8 cellular contexts compared by ENCODE assay signal in the genomic region with DNA sequence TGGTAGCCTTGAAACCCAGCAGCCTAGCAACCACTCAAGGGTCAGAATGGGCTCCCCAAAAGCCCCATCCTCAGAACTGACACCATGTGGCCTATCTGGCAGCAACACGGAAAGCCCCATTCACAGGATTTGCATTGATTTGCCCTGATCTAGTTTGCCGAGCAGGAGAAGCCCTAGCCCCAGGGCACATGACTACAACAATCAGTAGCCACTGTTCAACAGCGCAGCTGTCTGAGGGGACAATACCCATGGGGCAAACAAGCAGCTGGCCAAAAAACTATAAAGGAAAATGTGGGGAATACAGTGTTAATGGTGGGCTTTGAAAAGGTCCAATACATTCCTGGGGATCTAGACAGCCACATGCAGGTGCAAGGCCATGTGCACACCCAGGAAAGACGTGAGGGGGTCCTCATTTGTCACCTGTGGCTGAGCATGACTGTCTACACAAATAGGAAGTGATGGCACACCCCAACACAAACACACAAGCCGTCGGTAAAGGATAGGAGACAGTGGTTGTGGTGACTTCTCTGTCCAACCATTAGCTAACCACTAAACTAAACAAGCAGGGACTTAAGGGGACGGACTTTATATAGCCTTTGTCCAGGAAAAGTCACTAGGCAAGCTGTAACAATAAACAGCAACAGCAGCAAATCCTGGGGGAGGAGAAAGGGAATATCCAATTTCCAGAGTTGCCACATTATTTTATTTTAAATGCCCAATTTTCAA.
DNase-seq lines count a peak whose midpoint lies in the region; ATAC-seq and TF ChIP-seq lines count a peak whose summit lies in the region.

No MANE protein-coding gene starts in this region.

- no peaks in the 10 kb centered on the region for H3F3A ChIP-seq in OCI-LY1 (ENCODE audit: insufficient read depth, low read length)

- H3K4me3 Mint-ChIP-seq in activated CD4-positive, alpha-beta T cell treated with anti-CD3 and anti-CD28 coated beads, Interleukin-2, amount 10 ng/mL, durations not matched to agents 7 days and 5 days: no peak overlapping the region

- H3K36me3 ChIP-seq in OCI-LY1 (ENCODE audit: insufficient read depth, low read length) (peaks cover 31% of the 10 kb centered on the region), gastrocnemius medialis (peaks cover 3 to 50% of the 10 kb centered on the region in 2 donors), thyroid gland (peaks cover 33 to 36% of the 10 kb centered on the region in 2 donors)

- H3K27ac ChIP-seq in OCI-LY1 (ENCODE audit: low read depth, low read length, poor library complexity, severe bottlenecking) (peak overlapping the region; percentile 75), gastrocnemius medialis (no peak overlapping the region), thyroid gland (no peak overlapping the region)

- no peaks in the 10 kb centered on the region for H3K9me2 ChIP-seq in OCI-LY1 (ENCODE audit: low read depth, low read length)

- peaks cover 23% of the 10 kb centered on the region for H3K4me1 ChIP-seq in OCI-LY1 (ENCODE audit: insufficient read depth, low read length, severe bottlenecking)
- H3K4me1 ChIP-seq in gastrocnemius medialis: peaks cover 0 to 3% of the 10 kb centered on the region in 2 donors
- peaks cover 10 to 11% of the 10 kb centered on the region in 2 donors for H3K4me1 ChIP-seq in thyroid gland

- WGBS in thyroid gland, 2 donors: 77 to 88% methylated on average over 6 to 7 of the region's 7 CpGs

- H3K4me3 ChIP-seq in OCI-LY1 (ENCODE audit: low read depth, low read length, poor library complexity, severe bottlenecking) (no peak overlapping the region), gastrocnemius medialis (no peak overlapping the region), thyroid gland (replicated peaks in 1 of 3) (no peak overlapping the region)

- peak; percentile 62 for ATAC-seq in GM19023 (IDR thresholded peaks at IDR 0.05; ENCODE audit: unreplicated experiment)
- ATAC-seq in HG02763 (IDR thresholded peaks at IDR 0.05; ENCODE audit: unreplicated experiment): peak; percentile 39
- ATAC-seq in gastrocnemius medialis: peak; percentile 72 to 73
- ATAC-seq in HG03025 (IDR thresholded peaks at IDR 0.05; ENCODE audit: low FRiP score, unreplicated experiment): no peak

- in situ Hi-C loops in gastrocnemius medialis (cut with MboI; ENCODE audit: low sequenced_read_pairs in 4 of 4): loop anchor here in 1 of 4 donors (10.0 kb wide), 1 partner anchor 112 kb away; no protein-coding TSS in a partner anchor

- no peak for TF ChIP-seq CTCF in OCI-LY1 (IDR thresholded peaks at IDR 0.05; ENCODE audit: low read length)
- TF ChIP-seq CTCF in gastrocnemius medialis (IDR thresholded peaks at IDR 0.05 in 4 of 5, conservative IDR thresholded peaks at IDR 0.05 in 1 of 5): no peak
- TF ChIP-seq CTCF in thyroid gland (IDR thresholded peaks at IDR 0.05): no peak

- TF ChIP-seq POLR2A in gastrocnemius medialis (IDR thresholded peaks at IDR 0.05) (no peak), thyroid gland (IDR thresholded peaks at IDR 0.05) (no peak)

- no peaks in the 10 kb centered on the region for H4K20me1 ChIP-seq in OCI-LY1 (ENCODE audit: insufficient read depth, low read length)

- CTCF ChIA-PET in activated CD4-positive, alpha-beta T cell treated with anti-CD3 and anti-CD28 coated beads, Interleukin-2, amount 10 ng/mL, durations not matched to agents 7 days and 5 days (lab: Charles Lee): interaction anchor here (0.6 to 2.0 kb wide), 5 partner anchors 10 to 155 kb away, joined by 3 to 8 read pairs (median 3); no protein-coding TSS in a partner anchor

- H3K9ac ChIP-seq in OCI-LY1 (ENCODE audit: low read length): no peak overlapping the region

- H3K4me1 Mint-ChIP-seq in activated CD4-positive, alpha-beta T cell treated with anti-CD3 and anti-CD28 coated beads, Interleukin-2, amount 10 ng/mL, durations not matched to agents 7 days and 5 days: peaks cover 4% of the 10 kb centered on the region

- H3K27ac Mint-ChIP-seq in activated CD4-positive, alpha-beta T cell treated with anti-CD3 and anti-CD28 coated beads, Interleukin-2, amount 10 ng/mL, durations not matched to agents 7 days and 5 days: no peak overlapping the region

- H3K4me2 ChIP-seq in OCI-LY1 (ENCODE audit: low read length): no peak overlapping the region

- DNase-seq in gastrocnemius medialis: no peak
- no peak for DNase-seq in activated CD4-positive, alpha-beta T cell treated with anti-CD3 and anti-CD28 coated beads, Interleukin-2, amount 10 ng/mL, durations not matched to agents 7 days and 5 days
- no peak for DNase-seq in activated CD4-positive, alpha-beta T cell treated with anti-CD3 and anti-CD28 coated beads for 1 hour
- no peak for DNase-seq in thyroid gland

- POLR2A ChIA-PET in activated CD4-positive, alpha-beta T cell treated with anti-CD3 and anti-CD28 coated beads, Interleukin-2, amount 10 ng/mL, durations not matched to agents 7 days and 5 days (lab: Charles Lee): no interaction called here

- H3K27me3 ChIP-seq in OCI-LY1 (ENCODE audit: insufficient read depth, low read length): no peaks in the 10 kb centered on the region
- no peaks in the 10 kb centered on the region for H3K27me3 ChIP-seq in gastrocnemius medialis
- no peaks in the 10 kb centered on the region for H3K27me3 ChIP-seq in thyroid gland

- no peaks in the 10 kb centered on the region for H3K9me3 Mint-ChIP-seq in activated CD4-positive, alpha-beta T cell treated with anti-CD3 and anti-CD28 coated beads, Interleukin-2, amount 10 ng/mL, durations not matched to agents 7 days and 5 days

- intact Hi-C loops in gastrocnemius medialis (cut with DNase I; ENCODE audit: low total_unique reads): no loop called here
- intact Hi-C loops in thyroid gland (cut with DNase I): no loop called here

- H3K36me3 Mint-ChIP-seq in activated CD4-positive, alpha-beta T cell treated with anti-CD3 and anti-CD28 coated beads, Interleukin-2, amount 10 ng/mL, durations not matched to agents 7 days and 5 days (ENCODE audit: low read depth): peaks cover 65% of the 10 kb centered on the region

- no peak overlapping the region for H2AFZ ChIP-seq in OCI-LY1 (ENCODE audit: low read length)

- H3K79me2 ChIP-seq in OCI-LY1 (ENCODE audit: insufficient read depth, low read length): no peaks in the 10 kb centered on the region

- no peaks in the 10 kb centered on the region for H3K27me3 Mint-ChIP-seq in activated CD4-positive, alpha-beta T cell treated with anti-CD3 and anti-CD28 coated beads, Interleukin-2, amount 10 ng/mL, durations not matched to agents 7 days and 5 days

- H3K9me3 ChIP-seq in OCI-LY1 (ENCODE audit: low read length) (peaks cover 6% of the 10 kb centered on the region; the same call in 1 of the 2 replicates), gastrocnemius medialis (no peaks in the 10 kb centered on the region), thyroid gland (no peaks in the 10 kb centered on the region)
